10 cellular contexts compared by ENCODE assay signal in genomic region chr19:4606921-4607678, GRCh38. TPM values are rescaled to one million over a fixed set of nuclear protein-coding genes. Genes with fewer than 3 reads are reported as not detected.
DNase-seq lines count a peak whose midpoint lies in the region; ATAC-seq and TF ChIP-seq lines count a peak whose summit lies in the region.
"Had no signal": no experiment of that assay in that cellular context is flagged by ENCODE, and none has a peak within 500 bp of the region (broad histone marks: within the 10 kb centered on the region; RNA-seq: fewer than 3 reads in every experiment).

No MANE protein-coding gene starts in this region.

- no peak overlapping the region for H3K4me2 ChIP-seq in OCI-LY3 (ENCODE audit: low read length)
- H3K4me2 ChIP-seq in hepatocyte: peak overlapping the region; percentile 63

- H3K4me1 ChIP-seq in OCI-LY3 (ENCODE audit: low read length): peaks cover 10% of the 10 kb centered on the region
- no peaks in the 10 kb centered on the region for H3K4me1 ChIP-seq in hepatocyte (ENCODE audit: insufficient read depth)

- no peak overlapping the region for H3K9ac ChIP-seq in OCI-LY3 (ENCODE audit: low read length)

- H3K27ac ChIP-seq in OCI-LY3 (ENCODE audit: low read length) (no peak overlapping the region), hepatocyte (no peak overlapping the region)
- H3K27ac ChIP-seq: HL-60 had no signal

- H3K4me3 ChIP-seq in OCI-LY3 (ENCODE audit: low read length) (no peak overlapping the region), hepatocyte (no peak overlapping the region)

- DNase-seq in NCI-H187 (lab: John Stamatoyannopoulos, UW) (peak; percentile 11 to 62), NCI-H187 treated with DMSO at 0.1 percent for 48 hours (lab: John Stamatoyannopoulos, UW) (no peak), hepatocyte (ENCODE audit: low spot score) (peak; percentile 41), superior temporal gyrus (ENCODE audit: extremely low spot score) (peak; percentile 20)
- DNase-seq: activated naive CD8-positive, alpha-beta T cell treated with anti-CD3 and anti-CD28 coated beads, Interleukin-2, amount 50 U/mL, for 24 hours had no signal

- H3K36me3 ChIP-seq in OCI-LY3 (replicated peaks; ENCODE audit: low read depth, low read length) (no peaks in the 10 kb centered on the region), hepatocyte (replicated peaks; ENCODE audit: insufficient read depth, low read depth) (no peaks in the 10 kb centered on the region)

- H3K9me2 ChIP-seq in hepatocyte (replicated peaks; ENCODE audit: insufficient read depth): no peaks in the 10 kb centered on the region

- TF ChIP-seq CTCF in OCI-LY3 (IDR thresholded peaks at IDR 0.05; ENCODE audit: low read depth, low read length): 0 out of 2 replicates have a peak, but pooled peaks have one; percentile 12
- no peak for TF ChIP-seq CTCF in hepatocyte (IDR thresholded peaks at IDR 0.05; ENCODE audit: poor library complexity)

- H2AFZ ChIP-seq in OCI-LY3 (ENCODE audit: low read depth, low read length) (no peak overlapping the region), hepatocyte (no peak overlapping the region)

- no peak for ATAC-seq in GM19324 (IDR thresholded peaks at IDR 0.05; ENCODE audit: low FRiP score, unreplicated experiment)
- no peak for ATAC-seq in HG03039 (IDR thresholded peaks at IDR 0.05; ENCODE audit: unreplicated experiment)
- ATAC-seq in GM21526 (IDR thresholded peaks at IDR 0.05; ENCODE audit: low FRiP score, unreplicated experiment): no peak
- ATAC-seq: activated naive CD8-positive, alpha-beta T cell treated with anti-CD3 and anti-CD28 coated beads, Interleukin-2, amount 50 U/mL, for 24 hours had no signal

- H4K20me1 ChIP-seq in OCI-LY3 (ENCODE audit: insufficient read depth, low read length) (no peaks in the 10 kb centered on the region), hepatocyte (ENCODE audit: insufficient read depth, poor library complexity, severe bottlenecking) (no peaks in the 10 kb centered on the region)

- H3K27me3 ChIP-seq in OCI-LY3 (ENCODE audit: low read depth, low read length): peaks cover 8% of the 10 kb centered on the region; the same call in 1 of the 2 replicates
- H3K27me3 ChIP-seq in hepatocyte: peaks cover 9% of the 10 kb centered on the region

- no peaks in the 10 kb centered on the region for H3K9me3 ChIP-seq in OCI-LY3 (ENCODE audit: insufficient read depth, low read length)
- H3K9me3 ChIP-seq in hepatocyte (ENCODE audit: low read depth): no peaks in the 10 kb centered on the region

- 34% methylated on average over 35 of the region's 35 CpGs for WGBS in hepatocyte (ENCODE audit: low lambda C conversion rate, missing lambda C conversion rate)

- H3K79me2 ChIP-seq in OCI-LY3 (ENCODE audit: low read length): no peaks in the 10 kb centered on the region
- no peaks in the 10 kb centered on the region for H3K79me2 ChIP-seq in hepatocyte

RNA-seq across cellular contexts. Expression of gene TNFAIP8L1, which starts 32.2 kb away (rescaled TPM):
- 10.0 and 13.6 TPM in 2 replicates for total RNA-seq in hepatocyte
- polyA plus RNA-seq in hepatocyte: 8.7 and 14.3 TPM in 2 replicates

RNA-seq across cellular contexts. Expression of gene SEMA6B, which starts 47.6 kb away (rescaled TPM):
- 2.9 and 3.2 TPM in 2 replicates for total RNA-seq in hepatocyte
- 0.50 and 1.4 TPM in 2 replicates for polyA plus RNA-seq in hepatocyte
